ENCODE assay signal across 8 cellular contexts in genomic region chr14:64503434-64504309, GRCh38. TPM values are rescaled to one million over a fixed set of nuclear protein-coding genes. Genes with fewer than 3 reads are reported as not detected.
DNase-seq lines count a peak whose midpoint lies in the region; ATAC-seq and FAIRE-seq lines count a peak whose summit lies in the region.

Gene ZBTB25 (minus strand): TSS chr14:64503838. CDS start chr14:64490533, 13,305 bp downstream.

- peaks cover 8% of the 10 kb centered on the region for H3K36me3 Mint-ChIP-seq in T-helper 17 cell (ENCODE audit: low read depth)

- peak; percentile 89 for FAIRE-seq in urothelium cell line (lab: Jason Lieb, UNC)

- no peaks in the 10 kb centered on the region for H3K27me3 ChIP-seq in right cardiac atrium (ENCODE audit: control insufficient read depth, insufficient read depth)

- ATAC-seq in GM18498 (IDR thresholded peaks at IDR 0.05; ENCODE audit: unreplicated experiment): peak; percentile 68
- ATAC-seq in HG02884 (IDR thresholded peaks at IDR 0.05; ENCODE audit: unreplicated experiment): peak; percentile 49
- peak; percentile 76 for ATAC-seq in T-helper 17 cell
- peak; percentile 87 to 90 for ATAC-seq in right cardiac atrium

- DNase-seq in NCI-H146 treated with DMSO at 0.1 percent for 48 hours (lab: John Stamatoyannopoulos, UW; ENCODE audit: unreplicated experiment) (peak; percentile 67), T-helper 17 cell (peak; percentile 94 to 96 (median 95)), amygdala (lab: John Stamatoyannopoulos, UW) (peak; percentile 55 to 96 (median 86)), right cardiac atrium (peak; percentile 92 to 97 (median 97)), pulmonary artery endothelial cell (ENCODE audit: low read depth, low spot score) (peak; percentile 82), urothelium cell line (ENCODE audit: low spot score) (peak; percentile 96)

- H3K4me3 Mint-ChIP-seq in T-helper 17 cell: peak within 1 kb of the TSS; percentile 99

- peak within 1 kb of the TSS; percentile 98 for H3K27ac ChIP-seq in right cardiac atrium (ENCODE audit: low read length)

- H3K4me1 Mint-ChIP-seq in T-helper 17 cell: peaks cover 59% of the 10 kb centered on the region

- under 1% methylated on average over 87 of the region's 87 CpGs for WGBS in right cardiac atrium

- H3K27me3 Mint-ChIP-seq in T-helper 17 cell: no peaks in the 10 kb centered on the region

- H3K27ac Mint-ChIP-seq in T-helper 17 cell: peak within 1 kb of the TSS; percentile 99

- intact Hi-C loops in right cardiac atrium (cut with DNase I): loop anchor here in 1 of 4 donors (10.0 kb wide), 1 partner anchor 159 kb away; no protein-coding TSS in a partner anchor

- peak within 1 kb of the TSS; percentile 65 for H3K4me3 ChIP-seq in right cardiac atrium (ENCODE audit: low read length)

- H3K9me3 ChIP-seq in T-helper 17 cell (ENCODE audit: control insufficient read depth, low read length, poor library complexity, severe bottlenecking) (no peaks in the 10 kb centered on the region), right cardiac atrium (ENCODE audit: control insufficient read depth, low read length) (no peaks in the 10 kb centered on the region)

- H3K4me1 ChIP-seq in right cardiac atrium (ENCODE audit: control insufficient read depth, insufficient read depth, low read length): peaks cover 11% of the 10 kb centered on the region

RNA-seq across cellular contexts. Expression of gene ZBTB25, which starts in this region (rescaled TPM):
- 10 to 100 TPM; 54.8 to 63.1 TPM for total RNA-seq in T-helper 17 cell
- 10 to 100 TPM; 14.1 to 18.4 (median 16.4) TPM for total RNA-seq in right cardiac atrium
- polyA plus RNA-seq in right cardiac atrium: 8.0 TPM
- 3.7 and 4.3 TPM in 2 replicates for total RNA-seq in pulmonary artery endothelial cell

Comparison
In these comparisons a context has a peak if more than half of its experiments do, and no peak if none do; other contexts are left out.
1. Peak in every context shown above with its lines: DNase-seq, ATAC-seq, H3K4me3 ChIP-seq and H3K27ac ChIP-seq.